Comparison of ENCODE assay signal across 24 cellular contexts in the genomic region with DNA sequence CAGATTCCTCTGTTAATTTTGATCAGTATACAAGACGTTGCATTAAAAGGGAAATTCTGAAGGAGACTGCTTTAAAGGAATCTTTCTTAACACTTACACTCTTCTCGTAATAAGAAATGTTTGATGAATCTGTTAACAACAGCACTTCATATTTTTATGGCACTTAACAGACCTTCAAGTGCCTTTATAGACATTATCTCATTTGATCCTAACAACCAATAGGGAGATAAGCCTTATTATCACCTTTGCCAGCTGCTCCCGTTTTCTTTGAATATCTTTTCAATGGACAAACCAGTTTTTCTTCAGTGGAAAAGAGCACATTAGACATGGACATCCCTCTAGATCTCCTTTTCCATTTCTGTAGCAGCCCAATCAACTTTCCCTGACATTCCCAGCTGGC.
"Had no signal": no experiment of that assay in that cellular context is flagged by ENCODE, and none has a peak within 500 bp of the region (broad histone marks: within the 10 kb centered on the region; RNA-seq: fewer than 3 reads in every experiment).

No MANE protein-coding gene starts in this region.

- H3K9me3 ChIP-seq: lower lobe of right lung, neutrophil, right atrium auricular region, right lobe of liver, spleen, suprapubic skin, thoracic aorta, tibial artery, uterus had no signal

- H3K27me3 ChIP-seq: hepatocyte, neural progenitor cell, neutrophil, right atrium auricular region, right lobe of liver, spleen, suprapubic skin, tibial artery, uterus had no signal

- ATAC-seq: left lobe of liver; lower lobe of right lung; natural killer cell; right lobe of liver; stimulated activated effector memory CD8-positive, alpha-beta T cell treated with anti-CD3 and anti-CD28 coated beads, Interleukin-12 subunit alpha, Interleukin-12 subunit beta, amount 100 ng/mL, for 72 hours had no signal

- H3K4me1 ChIP-seq: lower lobe of right lung, parathyroid adenoma, right atrium auricular region, spleen, suprapubic skin, tibial artery, uterus had no signal

- H3K4me3 ChIP-seq: hepatocyte, lower lobe of right lung, neural progenitor cell, right atrium auricular region, right lobe of liver, skin epidermis, spleen, suprapubic skin, thoracic aorta, tibial artery, uterus had no signal

- H3K27ac ChIP-seq: hepatocyte, lower lobe of right lung, neural progenitor cell, neutrophil, parathyroid adenoma, right atrium auricular region, right lobe of liver, skin epidermis, spleen, suprapubic skin, thoracic aorta, tibial artery, uterus had no signal

- DNase-seq: islet precursor cell; lower lobe of right lung; mammary epithelial cell; mesenchymal stem cell; naive B cell; natural killer cell; nephron progenitor cell; occipital lobe; right lobe of liver; spleen; stimulated activated CD4-positive, alpha-beta T cell treated with anti-CD3 and anti-CD28 coated beads, Interleukin-4, amount 100 ng/mL, for 24 hours; stimulated activated naive CD4-positive, alpha-beta T cell; tibial artery; uterus had no signal

- H3K36me3 ChIP-seq: lower lobe of right lung, neural progenitor cell, neutrophil, right atrium auricular region, right lobe of liver, spleen, suprapubic skin, thoracic aorta, tibial artery, uterus had no signal
